1 cellular context compared by ENCODE assay signal in the genomic region with DNA sequence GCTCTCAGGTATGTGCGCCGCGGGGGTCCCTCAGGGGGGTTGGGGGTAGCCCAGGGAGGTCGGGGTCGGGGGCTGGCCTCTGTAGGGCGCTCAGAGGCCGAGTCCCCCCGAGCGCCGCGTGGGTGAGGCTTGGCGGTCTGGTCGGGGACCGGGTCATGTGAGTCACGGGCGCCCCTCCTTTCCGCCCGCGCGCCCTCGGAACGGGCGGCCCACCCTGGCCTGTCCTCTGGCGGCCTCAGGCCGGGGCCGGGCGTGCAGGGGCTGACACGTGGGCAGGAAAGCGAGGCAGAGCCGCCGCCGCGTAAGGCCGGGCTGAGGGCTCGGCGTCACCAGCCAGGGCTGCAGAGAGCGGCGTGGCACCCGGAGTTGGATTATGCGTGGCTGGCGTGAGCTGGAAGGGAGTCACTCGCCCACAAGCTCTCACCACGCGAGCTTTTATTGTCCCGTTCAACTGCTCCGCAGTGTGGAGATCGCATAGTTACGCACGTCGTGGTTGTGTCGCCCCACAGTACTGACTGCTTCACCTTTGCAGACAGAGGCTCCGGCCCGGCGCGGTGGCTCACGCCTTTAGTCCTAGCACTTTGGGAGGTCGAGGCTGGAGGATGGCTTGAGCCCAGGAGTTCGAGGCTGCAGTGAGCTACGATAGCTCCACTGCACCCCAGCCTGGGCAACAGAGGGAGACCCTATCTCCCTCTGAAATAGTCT.
TF ChIP-seq lines count a peak whose summit lies in the region.

No MANE protein-coding gene starts in this region.

TF ChIP-seq in HepG2, 621 proteins besides CTCF, POLR2A, EP300 and RAD21 (continued from another document and continues in another):
- peak; percentile 87; the same call in 1 of the 2 replicates for TF ChIP-seq MED13 (CRISPR knock-in tag; IDR thresholded peaks at IDR 0.05)
- TF ChIP-seq ZIK1 (CRISPR knock-in tag; IDR thresholded peaks at IDR 0.05; ENCODE audit: borderline replicate concordance, low read depth): peak; percentile 75; the same call in 1 of the 2 replicates
- no peak for TF ChIP-seq HMGA1 (CRISPR knock-in tag; conservative IDR thresholded peaks at IDR 0.05)
- TF ChIP-seq HNRNPL (IDR thresholded peaks at IDR 0.05; ENCODE audit: low read depth, low read length): no peak; the same call in 1 of the 2 replicates
- peak; percentile 57; the same call in 1 of the 2 replicates for TF ChIP-seq NCOA2 (CRISPR knock-in tag; IDR thresholded peaks at IDR 0.05)
- TF ChIP-seq, protein P1, sequence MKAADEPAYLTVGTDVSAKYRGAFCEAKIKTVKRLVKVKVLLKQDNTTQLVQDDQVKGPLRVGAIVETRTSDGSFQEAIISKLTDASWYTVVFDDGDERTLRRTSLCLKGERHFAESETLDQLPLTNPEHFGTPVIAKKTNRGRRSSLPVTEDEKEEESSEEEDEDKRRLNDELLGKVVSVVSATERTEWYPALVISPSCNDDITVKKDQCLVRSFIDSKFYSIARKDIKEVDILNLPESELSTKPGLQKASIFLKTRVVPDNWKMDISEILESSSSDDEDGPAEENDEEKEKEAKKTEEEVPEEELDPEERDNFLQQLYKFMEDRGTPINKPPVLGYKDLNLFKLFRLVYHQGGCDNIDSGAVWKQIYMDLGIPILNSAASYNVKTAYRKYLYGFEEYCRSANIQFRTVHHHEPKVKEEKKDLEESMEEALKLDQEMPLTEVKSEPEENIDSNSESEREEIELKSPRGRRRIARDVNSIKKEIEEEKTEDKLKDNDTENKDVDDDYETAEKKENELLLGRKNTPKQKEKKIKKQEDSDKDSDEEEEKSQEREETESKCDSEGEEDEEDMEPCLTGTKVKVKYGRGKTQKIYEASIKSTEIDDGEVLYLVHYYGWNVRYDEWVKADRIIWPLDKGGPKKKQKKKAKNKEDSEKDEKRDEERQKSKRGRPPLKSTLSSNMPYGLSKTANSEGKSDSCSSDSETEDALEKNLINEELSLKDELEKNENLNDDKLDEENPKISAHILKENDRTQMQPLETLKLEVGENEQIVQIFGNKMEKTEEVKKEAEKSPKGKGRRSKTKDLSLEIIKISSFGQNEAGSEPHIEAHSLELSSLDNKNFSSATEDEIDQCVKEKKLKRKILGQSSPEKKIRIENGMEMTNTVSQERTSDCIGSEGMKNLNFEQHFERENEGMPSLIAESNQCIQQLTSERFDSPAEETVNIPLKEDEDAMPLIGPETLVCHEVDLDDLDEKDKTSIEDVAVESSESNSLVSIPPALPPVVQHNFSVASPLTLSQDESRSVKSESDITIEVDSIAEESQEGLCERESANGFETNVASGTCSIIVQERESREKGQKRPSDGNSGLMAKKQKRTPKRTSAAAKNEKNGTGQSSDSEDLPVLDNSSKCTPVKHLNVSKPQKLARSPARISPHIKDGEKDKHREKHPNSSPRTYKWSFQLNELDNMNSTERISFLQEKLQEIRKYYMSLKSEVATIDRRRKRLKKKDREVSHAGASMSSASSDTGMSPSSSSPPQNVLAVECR (CRISPR knock-in tag; IDR thresholded peaks at IDR 0.05; ENCODE audit: borderline replicate concordance): peak; percentile 83
- no peak for TF ChIP-seq ZNF335 (CRISPR knock-in tag; IDR thresholded peaks at IDR 0.05)
- TF ChIP-seq, protein P2, sequence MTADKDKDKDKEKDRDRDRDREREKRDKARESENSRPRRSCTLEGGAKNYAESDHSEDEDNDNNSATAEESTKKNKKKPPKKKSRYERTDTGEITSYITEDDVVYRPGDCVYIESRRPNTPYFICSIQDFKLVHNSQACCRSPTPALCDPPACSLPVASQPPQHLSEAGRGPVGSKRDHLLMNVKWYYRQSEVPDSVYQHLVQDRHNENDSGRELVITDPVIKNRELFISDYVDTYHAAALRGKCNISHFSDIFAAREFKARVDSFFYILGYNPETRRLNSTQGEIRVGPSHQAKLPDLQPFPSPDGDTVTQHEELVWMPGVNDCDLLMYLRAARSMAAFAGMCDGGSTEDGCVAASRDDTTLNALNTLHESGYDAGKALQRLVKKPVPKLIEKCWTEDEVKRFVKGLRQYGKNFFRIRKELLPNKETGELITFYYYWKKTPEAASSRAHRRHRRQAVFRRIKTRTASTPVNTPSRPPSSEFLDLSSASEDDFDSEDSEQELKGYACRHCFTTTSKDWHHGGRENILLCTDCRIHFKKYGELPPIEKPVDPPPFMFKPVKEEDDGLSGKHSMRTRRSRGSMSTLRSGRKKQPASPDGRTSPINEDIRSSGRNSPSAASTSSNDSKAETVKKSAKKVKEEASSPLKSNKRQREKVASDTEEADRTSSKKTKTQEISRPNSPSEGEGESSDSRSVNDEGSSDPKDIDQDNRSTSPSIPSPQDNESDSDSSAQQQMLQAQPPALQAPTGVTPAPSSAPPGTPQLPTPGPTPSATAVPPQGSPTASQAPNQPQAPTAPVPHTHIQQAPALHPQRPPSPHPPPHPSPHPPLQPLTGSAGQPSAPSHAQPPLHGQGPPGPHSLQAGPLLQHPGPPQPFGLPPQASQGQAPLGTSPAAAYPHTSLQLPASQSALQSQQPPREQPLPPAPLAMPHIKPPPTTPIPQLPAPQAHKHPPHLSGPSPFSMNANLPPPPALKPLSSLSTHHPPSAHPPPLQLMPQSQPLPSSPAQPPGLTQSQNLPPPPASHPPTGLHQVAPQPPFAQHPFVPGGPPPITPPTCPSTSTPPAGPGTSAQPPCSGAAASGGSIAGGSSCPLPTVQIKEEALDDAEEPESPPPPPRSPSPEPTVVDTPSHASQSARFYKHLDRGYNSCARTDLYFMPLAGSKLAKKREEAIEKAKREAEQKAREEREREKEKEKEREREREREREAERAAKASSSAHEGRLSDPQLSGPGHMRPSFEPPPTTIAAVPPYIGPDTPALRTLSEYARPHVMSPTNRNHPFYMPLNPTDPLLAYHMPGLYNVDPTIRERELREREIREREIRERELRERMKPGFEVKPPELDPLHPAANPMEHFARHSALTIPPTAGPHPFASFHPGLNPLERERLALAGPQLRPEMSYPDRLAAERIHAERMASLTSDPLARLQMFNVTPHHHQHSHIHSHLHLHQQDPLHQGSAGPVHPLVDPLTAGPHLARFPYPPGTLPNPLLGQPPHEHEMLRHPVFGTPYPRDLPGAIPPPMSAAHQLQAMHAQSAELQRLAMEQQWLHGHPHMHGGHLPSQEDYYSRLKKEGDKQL (CRISPR knock-in tag; IDR thresholded peaks at IDR 0.05; ENCODE audit: low read depth): peak; percentile 29; the same call in 1 of the 2 replicates
- peak; percentile 81 for TF ChIP-seq RNF2 (conservative IDR thresholded peaks at IDR 0.05; ENCODE audit: low read depth)
- TF ChIP-seq, protein P3, sequence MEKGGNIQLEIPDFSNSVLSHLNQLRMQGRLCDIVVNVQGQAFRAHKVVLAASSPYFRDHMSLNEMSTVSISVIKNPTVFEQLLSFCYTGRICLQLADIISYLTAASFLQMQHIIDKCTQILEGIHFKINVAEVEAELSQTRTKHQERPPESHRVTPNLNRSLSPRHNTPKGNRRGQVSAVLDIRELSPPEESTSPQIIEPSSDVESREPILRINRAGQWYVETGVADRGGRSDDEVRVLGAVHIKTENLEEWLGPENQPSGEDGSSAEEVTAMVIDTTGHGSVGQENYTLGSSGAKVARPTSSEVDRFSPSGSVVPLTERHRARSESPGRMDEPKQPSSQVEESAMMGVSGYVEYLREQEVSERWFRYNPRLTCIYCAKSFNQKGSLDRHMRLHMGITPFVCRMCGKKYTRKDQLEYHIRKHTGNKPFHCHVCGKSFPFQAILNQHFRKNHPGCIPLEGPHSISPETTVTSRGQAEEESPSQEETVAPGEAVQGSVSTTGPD (CRISPR knock-in tag; IDR thresholded peaks at IDR 0.05): no peak
- TF ChIP-seq, protein P4, sequence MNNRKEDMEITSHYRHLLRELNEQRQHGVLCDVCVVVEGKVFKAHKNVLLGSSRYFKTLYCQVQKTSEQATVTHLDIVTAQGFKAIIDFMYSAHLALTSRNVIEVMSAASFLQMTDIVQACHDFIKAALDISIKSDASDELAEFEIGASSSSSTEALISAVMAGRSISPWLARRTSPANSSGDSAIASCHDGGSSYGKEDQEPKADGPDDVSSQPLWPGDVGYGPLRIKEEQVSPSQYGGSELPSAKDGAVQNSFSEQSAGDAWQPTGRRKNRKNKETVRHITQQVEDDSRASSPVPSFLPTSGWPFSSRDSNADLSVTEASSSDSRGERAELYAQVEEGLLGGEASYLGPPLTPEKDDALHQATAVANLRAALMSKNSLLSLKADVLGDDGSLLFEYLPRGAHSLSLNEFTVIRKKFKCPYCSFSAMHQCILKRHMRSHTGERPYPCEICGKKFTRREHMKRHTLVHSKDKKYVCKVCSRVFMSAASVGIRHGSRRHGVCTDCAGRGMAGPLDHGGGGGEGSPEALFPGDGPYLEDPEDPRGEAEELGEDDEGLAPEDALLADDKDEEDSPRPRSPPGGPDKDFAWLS (CRISPR knock-in tag; IDR thresholded peaks at IDR 0.05; ENCODE audit: borderline replicate concordance): no peak
- no peak for TF ChIP-seq MAF1 (CRISPR knock-in tag; IDR thresholded peaks at IDR 0.05; ENCODE audit: borderline replicate concordance)
- peak; percentile 94; the same call in 1 of the 2 replicates for TF ChIP-seq ZNF772 (CRISPR knock-in tag; IDR thresholded peaks at IDR 0.05)
- TF ChIP-seq ZNF205 (CRISPR knock-in tag; IDR thresholded peaks at IDR 0.05): peak; percentile 89
- TF ChIP-seq, protein P5, sequence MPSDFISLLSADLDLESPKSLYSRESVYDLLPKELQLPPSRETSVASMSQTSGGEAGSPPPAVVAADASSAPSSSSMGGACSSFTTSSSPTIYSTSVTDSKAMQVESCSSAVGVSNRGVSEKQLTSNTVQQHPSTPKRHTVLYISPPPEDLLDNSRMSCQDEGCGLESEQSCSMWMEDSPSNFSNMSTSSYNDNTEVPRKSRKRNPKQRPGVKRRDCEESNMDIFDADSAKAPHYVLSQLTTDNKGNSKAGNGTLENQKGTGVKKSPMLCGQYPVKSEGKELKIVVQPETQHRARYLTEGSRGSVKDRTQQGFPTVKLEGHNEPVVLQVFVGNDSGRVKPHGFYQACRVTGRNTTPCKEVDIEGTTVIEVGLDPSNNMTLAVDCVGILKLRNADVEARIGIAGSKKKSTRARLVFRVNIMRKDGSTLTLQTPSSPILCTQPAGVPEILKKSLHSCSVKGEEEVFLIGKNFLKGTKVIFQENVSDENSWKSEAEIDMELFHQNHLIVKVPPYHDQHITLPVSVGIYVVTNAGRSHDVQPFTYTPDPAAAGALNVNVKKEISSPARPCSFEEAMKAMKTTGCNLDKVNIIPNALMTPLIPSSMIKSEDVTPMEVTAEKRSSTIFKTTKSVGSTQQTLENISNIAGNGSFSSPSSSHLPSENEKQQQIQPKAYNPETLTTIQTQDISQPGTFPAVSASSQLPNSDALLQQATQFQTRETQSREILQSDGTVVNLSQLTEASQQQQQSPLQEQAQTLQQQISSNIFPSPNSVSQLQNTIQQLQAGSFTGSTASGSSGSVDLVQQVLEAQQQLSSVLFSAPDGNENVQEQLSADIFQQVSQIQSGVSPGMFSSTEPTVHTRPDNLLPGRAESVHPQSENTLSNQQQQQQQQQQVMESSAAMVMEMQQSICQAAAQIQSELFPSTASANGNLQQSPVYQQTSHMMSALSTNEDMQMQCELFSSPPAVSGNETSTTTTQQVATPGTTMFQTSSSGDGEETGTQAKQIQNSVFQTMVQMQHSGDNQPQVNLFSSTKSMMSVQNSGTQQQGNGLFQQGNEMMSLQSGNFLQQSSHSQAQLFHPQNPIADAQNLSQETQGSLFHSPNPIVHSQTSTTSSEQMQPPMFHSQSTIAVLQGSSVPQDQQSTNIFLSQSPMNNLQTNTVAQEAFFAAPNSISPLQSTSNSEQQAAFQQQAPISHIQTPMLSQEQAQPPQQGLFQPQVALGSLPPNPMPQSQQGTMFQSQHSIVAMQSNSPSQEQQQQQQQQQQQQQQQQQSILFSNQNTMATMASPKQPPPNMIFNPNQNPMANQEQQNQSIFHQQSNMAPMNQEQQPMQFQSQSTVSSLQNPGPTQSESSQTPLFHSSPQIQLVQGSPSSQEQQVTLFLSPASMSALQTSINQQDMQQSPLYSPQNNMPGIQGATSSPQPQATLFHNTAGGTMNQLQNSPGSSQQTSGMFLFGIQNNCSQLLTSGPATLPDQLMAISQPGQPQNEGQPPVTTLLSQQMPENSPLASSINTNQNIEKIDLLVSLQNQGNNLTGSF (CRISPR knock-in tag; IDR thresholded peaks at IDR 0.05): peak; percentile 75; the same call in 1 of the 2 replicates
- 0 out of 2 replicates have a peak, but pooled peaks have one; percentile 47 for TF ChIP-seq SP5 (CRISPR knock-in tag; IDR thresholded peaks at IDR 0.05; ENCODE audit: borderline replicate concordance, low read depth)
- TF ChIP-seq ZNF761 (CRISPR knock-in tag; conservative IDR thresholded peaks at IDR 0.05): no peak
- TF ChIP-seq FOSL2 (CRISPR knock-in tag; IDR thresholded peaks at IDR 0.05): peak; percentile 77
- TF ChIP-seq ZNF382 (CRISPR knock-in tag; IDR thresholded peaks at IDR 0.05; ENCODE audit: borderline replicate concordance): no peak
- TF ChIP-seq HNF4A (CRISPR knock-in tag; IDR thresholded peaks at IDR 0.05): no peak
- TF ChIP-seq TCF7 (IDR thresholded peaks at IDR 0.05; ENCODE audit: low read depth): no peak
- TF ChIP-seq, protein P6, sequence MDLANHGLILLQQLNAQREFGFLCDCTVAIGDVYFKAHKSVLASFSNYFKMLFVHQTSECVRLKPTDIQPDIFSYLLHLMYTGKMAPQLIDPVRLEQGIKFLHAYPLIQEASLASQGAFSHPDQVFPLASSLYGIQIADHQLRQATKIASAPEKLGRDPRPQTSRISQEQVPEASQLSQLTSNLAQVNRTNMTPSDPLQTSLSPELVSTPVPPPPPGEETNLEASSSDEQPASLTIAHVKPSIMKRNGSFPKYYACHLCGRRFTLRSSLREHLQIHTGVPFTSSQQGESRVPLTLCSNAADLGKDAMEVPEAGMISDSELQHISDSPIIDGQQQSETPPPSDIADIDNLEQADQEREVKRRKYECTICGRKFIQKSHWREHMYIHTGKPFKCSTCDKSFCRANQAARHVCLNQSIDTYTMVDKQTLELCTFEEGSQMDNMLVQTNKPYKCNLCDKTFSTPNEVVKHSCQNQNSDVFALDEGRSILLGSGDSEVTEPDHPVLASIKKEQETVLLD (CRISPR knock-in tag; IDR thresholded peaks at IDR 0.05; ENCODE audit: low read depth): peak; percentile 63
- TF ChIP-seq PHF21A (CRISPR knock-in tag; IDR thresholded peaks at IDR 0.05): peak; percentile 20; the same call in 1 of the 2 replicates
- TF ChIP-seq ZNF557 (CRISPR knock-in tag; IDR thresholded peaks at IDR 0.05): 0 out of 2 replicates have a peak, but pooled peaks have one; percentile 50
- TF ChIP-seq MATR3 (CRISPR knock-in tag; IDR thresholded peaks at IDR 0.05): no peak
- TF ChIP-seq ZNF83 (CRISPR knock-in tag; IDR thresholded peaks at IDR 0.05; ENCODE audit: borderline replicate concordance): peak; percentile 73; the same call in 1 of the 2 replicates
- TF ChIP-seq MEIS2 (CRISPR knock-in tag; IDR thresholded peaks at IDR 0.05): peak; percentile 92
- TF ChIP-seq KLF15 (CRISPR knock-in tag; IDR thresholded peaks at IDR 0.05; ENCODE audit: borderline replicate concordance): no peak; the same call in 1 of the 2 replicates
- peak; percentile 69 for TF ChIP-seq ISL2 (CRISPR knock-in tag; IDR thresholded peaks at IDR 0.05)
- TF ChIP-seq MTA1 (CRISPR knock-in tag; IDR thresholded peaks at IDR 0.05; ENCODE audit: borderline replicate concordance): peak; percentile 68; the same call in 1 of the 2 replicates
- TF ChIP-seq, protein P7, sequence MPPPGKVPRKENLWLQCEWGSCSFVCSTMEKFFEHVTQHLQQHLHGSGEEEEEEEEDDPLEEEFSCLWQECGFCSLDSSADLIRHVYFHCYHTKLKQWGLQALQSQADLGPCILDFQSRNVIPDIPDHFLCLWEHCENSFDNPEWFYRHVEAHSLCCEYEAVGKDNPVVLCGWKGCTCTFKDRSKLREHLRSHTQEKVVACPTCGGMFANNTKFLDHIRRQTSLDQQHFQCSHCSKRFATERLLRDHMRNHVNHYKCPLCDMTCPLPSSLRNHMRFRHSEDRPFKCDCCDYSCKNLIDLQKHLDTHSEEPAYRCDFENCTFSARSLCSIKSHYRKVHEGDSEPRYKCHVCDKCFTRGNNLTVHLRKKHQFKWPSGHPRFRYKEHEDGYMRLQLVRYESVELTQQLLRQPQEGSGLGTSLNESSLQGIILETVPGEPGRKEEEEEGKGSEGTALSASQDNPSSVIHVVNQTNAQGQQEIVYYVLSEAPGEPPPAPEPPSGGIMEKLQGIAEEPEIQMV (CRISPR knock-in tag; IDR thresholded peaks at IDR 0.05; ENCODE audit: low read depth): no peak
- 0 out of 2 replicates have a peak, but pooled peaks have one; percentile 62 for TF ChIP-seq ZNF773 (CRISPR knock-in tag; IDR thresholded peaks at IDR 0.05; ENCODE audit: borderline replicate concordance)
- TF ChIP-seq ZNF274 (CRISPR knock-in tag; IDR thresholded peaks at IDR 0.05): peak; percentile 87
